In genomic region chr6:44237021-44237812, GRCh38 we compare ENCODE assay signal across 9 cellular contexts. TPM values are rescaled to one million over a fixed set of nuclear protein-coding genes. Genes with fewer than 3 reads are reported as not detected.
DNase-seq lines count a peak whose midpoint lies in the region; ATAC-seq and TF ChIP-seq lines count a peak whose summit lies in the region.
"Had no signal": no experiment of that assay in that cellular context is flagged by ENCODE, and none has a peak within 500 bp of the region (broad histone marks: within the 10 kb centered on the region; RNA-seq: fewer than 3 reads in every experiment).

No MANE protein-coding gene starts in this region.

- peak; percentile 54 for ATAC-seq in GM19467 (IDR thresholded peaks at IDR 0.05; ENCODE audit: unreplicated experiment)

- H3K9me3 ChIP-seq in mesodermal cell (ENCODE audit: control insufficient read depth, low read length): no peaks in the 10 kb centered on the region

- H3K27ac ChIP-seq in C4-2B: peak overlapping the region; percentile 70
- H3K27ac ChIP-seq in mesodermal cell (ENCODE audit: low read depth, low read length, severe bottlenecking): peak overlapping the region; percentile 81

- peaks cover 1% of the 10 kb centered on the region for H3K36me3 ChIP-seq in mesodermal cell (ENCODE audit: control insufficient read depth, insufficient read depth, low read length)

- peak; percentile 99 for DNase-seq in HT1080 (ENCODE audit: low read depth)
- peak; percentile 87 for DNase-seq in NOMO-1 treated with DMSO at 0.1 percent for 48 hours (lab: John Stamatoyannopoulos, UW; ENCODE audit: unreplicated experiment)
- peak; percentile 71 for DNase-seq in activated CD8-positive, alpha-beta memory T cell treated with anti-CD3 and anti-CD28 coated beads, Interleukin-2, amount 50 U/mL, for 4 hours
- DNase-seq in epithelial cell of esophagus (ENCODE audit: low read depth): peak; percentile 98
- peak; percentile 50 for DNase-seq in stimulated activated CD8-positive, alpha-beta memory T cell treated with anti-CD3 and anti-CD28 coated beads, Interleukin-7, amount 100 ng/mL, for 24 hours (ENCODE audit: low read depth)

- peaks cover 16% of the 10 kb centered on the region for H3K4me1 ChIP-seq in mesodermal cell (ENCODE audit: control insufficient read depth, insufficient read depth, low read length, poor library complexity, severe bottlenecking)

- 56 to 60% methylated on average over 18 to 19 of the region's 22 CpGs for WGBS in mesodermal cell (ENCODE audit: insufficient coverage in 2 of 2), 2 experiments

- no peak for TF ChIP-seq CTCF in C4-2B (conservative IDR thresholded peaks at IDR 0.05)
- TF ChIP-seq CTCF in epithelial cell of esophagus (IDR thresholded peaks at IDR 0.05; ENCODE audit: insufficient read depth, low read depth, low read length, missing control alignments): no peak

- H3K4me3 ChIP-seq in epithelial cell of esophagus (ENCODE audit: low read length): peak overlapping the region; percentile 63
- H3K4me3 ChIP-seq in mesodermal cell (ENCODE audit: extremely low read depth, insufficient read depth, low read length, poor library complexity, severe bottlenecking): peak overlapping the region; percentile 49

RNA-seq across cellular contexts. Expression of gene HSP90AB1, which starts 9.7 kb away (rescaled TPM):
- 1,711 and 1,925 TPM in 2 replicates for total RNA-seq in HT1080 (2014; rRNA removed; shearing (Covaris generic))
- polyA plus RNA-seq in HT1080 (2015; cell fraction: cytosol; rRNA removed): 1,157 and 1,362 TPM in 2 replicates
- polyA plus RNA-seq in HT1080 (2015; cell fraction: nucleus; rRNA removed): 2,491 and 2,674 TPM in 2 replicates
- polyA plus RNA-seq in mesodermal cell (2013, experiment 1 of 2): 1,346 TPM
- polyA plus RNA-seq in mesodermal cell (2013, experiment 2 of 2): 1,290 TPM

RNA-seq across cellular contexts. Expression of gene SLC29A1, which starts 13.8 kb away (rescaled TPM):
- total RNA-seq in HT1080 (2014; rRNA removed; shearing (Covaris generic)): 55.2 and 78.8 TPM in 2 replicates
- polyA plus RNA-seq in HT1080 (2015; cell fraction: cytosol; rRNA removed): 53.9 and 62.8 TPM in 2 replicates
- polyA plus RNA-seq in HT1080 (2015; cell fraction: nucleus; rRNA removed): 128 and 144 TPM in 2 replicates
- 32.1 TPM for polyA plus RNA-seq in mesodermal cell (2013, experiment 1 of 2)
- 23.0 TPM for polyA plus RNA-seq in mesodermal cell (2013, experiment 2 of 2)

RNA-seq across cellular contexts. Expression of gene SLC35B2, which starts 20.1 kb away (rescaled TPM):
- total RNA-seq in HT1080 (2014; rRNA removed; shearing (Covaris generic)): 123 and 127 TPM in 2 replicates
- 122 and 140 TPM in 2 replicates for polyA plus RNA-seq in HT1080 (2015; cell fraction: cytosol; rRNA removed)
- polyA plus RNA-seq in HT1080 (2015; cell fraction: nucleus; rRNA removed): 89.5 and 94.0 TPM in 2 replicates
- 58.8 TPM for polyA plus RNA-seq in mesodermal cell (2013, experiment 1 of 2)
- polyA plus RNA-seq in mesodermal cell (2013, experiment 2 of 2): 45.4 TPM

RNA-seq across cellular contexts. Expression of gene MYMX, which starts 20.5 kb away (rescaled TPM):
- total RNA-seq in HT1080 (2014; rRNA removed; shearing (Covaris generic)): not detected in 2 replicates
- not detected in 2 replicates for polyA plus RNA-seq in HT1080 (2015; cell fraction: cytosol; rRNA removed)
- not detected in 2 replicates for polyA plus RNA-seq in HT1080 (2015; cell fraction: nucleus; rRNA removed)
- not detected for polyA plus RNA-seq in mesodermal cell (2013, experiment 1 of 2)
- not detected for polyA plus RNA-seq in mesodermal cell (2013, experiment 2 of 2)
- total RNA-seq: T-helper 1 cell treated with Interleukin-12 subunit alpha and Interleukin-12 subunit beta and Interleukin-4 antibody, amounts not matched to agents 30 ng/mL and 1 ng/mL, for 36 hours had no signal

RNA-seq across cellular contexts. Expression of gene NFKBIE, which starts 28.1 kb away (rescaled TPM):
- 11.4 and 12.5 TPM in 2 replicates for total RNA-seq in HT1080 (2014; rRNA removed; shearing (Covaris generic))
- polyA plus RNA-seq in HT1080 (2015; cell fraction: cytosol; rRNA removed): 7.2 and 8.5 TPM in 2 replicates
- 4.8 and 5.2 TPM in 2 replicates for polyA plus RNA-seq in HT1080 (2015; cell fraction: nucleus; rRNA removed)
- 11.1 TPM for polyA plus RNA-seq in mesodermal cell (2013, experiment 1 of 2)
- 8.6 TPM for polyA plus RNA-seq in mesodermal cell (2013, experiment 2 of 2)

Comparison
In these comparisons a context has a peak if more than half of its experiments do, and no peak if none do; other contexts are left out.
1. Peak in every context shown above with its lines: DNase-seq, ATAC-seq, H3K4me3 ChIP-seq and H3K27ac ChIP-seq.